In genomic region chr3:124780356-124780755, GRCh38 we compare ENCODE assay signal across 9 cellular contexts. TPM values are rescaled to one million over a fixed set of nuclear protein-coding genes. Genes with fewer than 3 reads are reported as not detected.
A peak's percentile ranks its signal among the peaks of the same experiment; 100 is the strongest.
DNase-seq lines count a peak whose midpoint lies in the region; ATAC-seq, FAIRE-seq and TF ChIP-seq lines count a peak whose summit lies in the region.
"Had no signal": no experiment of that assay in that cellular context is flagged by ENCODE, and none has a peak within 500 bp of the region (broad histone marks: within the 10 kb centered on the region; RNA-seq: fewer than 3 reads in every experiment).

No MANE protein-coding gene starts in this region.

- dilution Hi-C loops in mammary epithelial cell (cut with HindIII; ENCODE audit: low sequenced_read_pairs), result no loop called here

- TF ChIP-seq CTCF in mammary epithelial cell (conservative IDR thresholded peaks at IDR 0.05 in 1 of 2, IDR thresholded peaks at IDR 0.05 in 1 of 2; ENCODE audit: extremely low read depth in 1 of 2, insufficient read depth in 1 of 2, low read depth in 1 of 2, low read length in 2 of 2), result no peak
- no peak for TF ChIP-seq CTCF in kidney (IDR thresholded peaks at IDR 0.05; ENCODE audit: borderline replicate concordance, extremely low read depth, insufficient read depth)
- TF ChIP-seq CTCF in stomach (IDR thresholded peaks at IDR 0.05), result no peak
- TF ChIP-seq CTCF in Calu3 (IDR thresholded peaks at IDR 0.05; ENCODE audit: unreplicated experiment), result no peak

- no peak overlapping the region for H3K4me3 Mint-ChIP-seq in Calu3 (ENCODE audit: low read depth, unreplicated experiment)

- no TSS peak for BruUV-seq in mammary epithelial cell (replicated peaks; lab: Mats Ljungman, UMichigan)
- no TSS peak for BruUV-seq in Calu3 (replicated peaks; lab: Mats Ljungman, UMichigan)

- peaks cover 1% of the 10 kb centered on the region for H3K4me1 Mint-ChIP-seq in Calu3 (ENCODE audit: low read depth, unreplicated experiment)

- no peak for FAIRE-seq in kidney (lab: Jason Lieb, UNC)

- 32% methylated on average over 4 of the region's 8 CpGs for WGBS in mammary epithelial cell (ENCODE audit: low coverage, missing lambda C conversion rate)
- 40 to 64% (median 61%) methylated on average over 8 of the region's 8 CpGs for WGBS in stomach, 5 donors

- no peak overlapping the region for H3K27ac Mint-ChIP-seq in Calu3 (ENCODE audit: unreplicated experiment)

- H3K27me3 Mint-ChIP-seq in Calu3 (ENCODE audit: unreplicated experiment), result no peaks in the 10 kb centered on the region

- H3K4me1 ChIP-seq in mammary epithelial cell (ENCODE audit: insufficient read depth, low read length), result peaks cover 16% of the 10 kb centered on the region
- peaks cover 34 to 39% of the 10 kb centered on the region in 2 donors for H3K4me1 ChIP-seq in kidney (ENCODE audit: control insufficient read depth in 1 of 2, insufficient read depth in 1 of 2, low read depth in 1 of 2, low read length in 2 of 2)
- peaks cover 10 to 32% (median 23%) of the 10 kb centered on the region in 4 donors for H3K4me1 ChIP-seq in stomach

- no peak overlapping the region for H3K4me3 ChIP-seq in mammary epithelial cell (replicated peaks in 1 of 3; ENCODE audit: insufficient read depth in 1 of 3, low read depth in 2 of 3, low read length in 3 of 3)
- no peak overlapping the region for H3K4me3 ChIP-seq in kidney (ENCODE audit: low read length in 2 of 2)
- H3K4me3 ChIP-seq in stomach, result no peak overlapping the region

- no peak overlapping the region for H3K9ac ChIP-seq in mammary epithelial cell (ENCODE audit: insufficient read depth, low read length)
- H3K9ac ChIP-seq in kidney (ENCODE audit: low read length in 2 of 2), result peak overlapping the region in 1 of 2 donors; percentile 63

- peaks cover 27% of the 10 kb centered on the region for H3K36me3 Mint-ChIP-seq in Calu3 (ENCODE audit: insufficient read depth, unreplicated experiment)

- no peak for TF ChIP-seq POLR2A in stomach (IDR thresholded peaks at IDR 0.05)

- intact Hi-C loops in mammary epithelial cell (cut with micrococcal nuclease) (no loop called here), kidney (cut with DNase I) (no loop called here), stomach (cut with DNase I; ENCODE audit: low total_unique reads) (loop anchor here (5.0 kb wide), 1 partner anchor 107 kb away; the partner anchor contains the start of gene ITGB5), Calu3 (cut with micrococcal nuclease; ENCODE audit: unreplicated experiment) (no loop called here)

- H3K9me3 Mint-ChIP-seq in Calu3 (ENCODE audit: low read depth, unreplicated experiment), result no peaks in the 10 kb centered on the region

- H3K27ac ChIP-seq in mammary epithelial cell (ENCODE audit: insufficient read depth, low read depth, low read length), result no peak overlapping the region
- peak overlapping the region; percentile 86 to 95 for H3K27ac ChIP-seq in kidney (ENCODE audit: low read depth in 2 of 2, low read length in 2 of 2)
- peak overlapping the region; percentile 44 to 86 (median 80) for H3K27ac ChIP-seq in stomach

- no peak for ATAC-seq in HG03521 (IDR thresholded peaks at IDR 0.05; ENCODE audit: unreplicated experiment)

- in situ Hi-C loops in mammary epithelial cell (cut with MboI; ENCODE audit: low sequenced_read_pairs in 2 of 2), result no loop called here

- CTCF ChIA-PET in mammary epithelial cell (lab: Charles Lee; ENCODE audit: low non-redundant PET) (no interaction called here), Calu3 (lab: Charles Lee) (no interaction called here)

- H3K36me3 ChIP-seq in mammary epithelial cell (ENCODE audit: insufficient read depth, low read length) (no peaks in the 10 kb centered on the region), kidney (ENCODE audit: control insufficient read depth in 1 of 2, insufficient read depth in 2 of 2, low read length in 2 of 2) (peaks cover 0 to 5% of the 10 kb centered on the region in 2 donors), stomach (peaks cover 0 to 8% (median 4%) of the 10 kb centered on the region in 4 donors)

- TF ChIP-seq EP300 in stomach (IDR thresholded peaks at IDR 0.05), result no peak

- peak; percentile 88 for DNase-seq in GM04504 (ENCODE audit: low read depth)
- no peak for DNase-seq in mammary epithelial cell
- DNase-seq in kidney, result peak; percentile 84
- no peak for DNase-seq in stomach
- no peak for DNase-seq in Calu3
- no peak for DNase-seq in NCI-H345 (lab: John Stamatoyannopoulos, UW)
- DNase-seq in NCI-H1105 (lab: John Stamatoyannopoulos, UW), result no peak
- DNase-seq: activated T-cell treated with anti-CD3 and anti-CD28 coated beads for 4 hours had no signal

- no peaks in the 10 kb centered on the region for H4K20me1 ChIP-seq in mammary epithelial cell (ENCODE audit: insufficient read depth, low read length)

- H3K79me2 ChIP-seq in mammary epithelial cell (ENCODE audit: insufficient read depth, low read length), result peaks cover 21% of the 10 kb centered on the region

- no peaks in the 10 kb centered on the region for H3K27me3 ChIP-seq in mammary epithelial cell (ENCODE audit: insufficient read depth, low read length)
- no peaks in the 10 kb centered on the region for H3K27me3 ChIP-seq in stomach

- no peak overlapping the region for H3K4me2 ChIP-seq in mammary epithelial cell (ENCODE audit: insufficient read depth, low read depth, low read length)

- no peaks in the 10 kb centered on the region for H3K9me3 ChIP-seq in mammary epithelial cell (replicated peaks; ENCODE audit: insufficient read depth, low read length)
- no peaks in the 10 kb centered on the region for H3K9me3 ChIP-seq in kidney (ENCODE audit: control insufficient read depth in 1 of 2, low read length in 2 of 2)
- H3K9me3 ChIP-seq in stomach, result no peaks in the 10 kb centered on the region

- peak overlapping the region; percentile 12 for H2AFZ ChIP-seq in mammary epithelial cell (ENCODE audit: low read depth, low read length)

RNA-seq across cellular contexts. Expression of gene UMPS, which starts 50.1 kb away (rescaled TPM):
- total RNA-seq in mammary epithelial cell (10 to 100 TPM; 28.2 to 41.6 TPM), kidney (24.7 TPM), stomach (10 to 100 TPM in 3 of 5 donors, 1 to 10 TPM in 2; 1.8 to 48.3 (median 28.8) TPM), Calu3 (2022) (62.1 and 73.0 TPM in 2 replicates)
- polyA plus RNA-seq in mammary epithelial cell (58.2 TPM), kidney (ENCODE audit: insufficient read depth, low read depth, low replicate concordance) (25.7 TPM), stomach (10 to 100 TPM; 12.6 to 24.7 (median 16.4) TPM)
- 22.9 TPM for polyA minus RNA-seq in mammary epithelial cell

Comparison
In these comparisons a context has a peak if more than half of its experiments do, and no peak if none do; other contexts are left out.
1. DNase-seq: peak in GM04504 (single experiment) and kidney (single experiment); none in mammary epithelial cell (single experiment), stomach (single experiment), Calu3 (single experiment), NCI-H345 (single experiment) and NCI-H1105 (single experiment).